In genomic region chr9:88197781-88198345, GRCh38 we compare ENCODE assay signal across 9 cellular contexts. TPM values are rescaled to one million over a fixed set of nuclear protein-coding genes. Genes with fewer than 3 reads are reported as not detected.
DNase-seq lines count a peak whose midpoint lies in the region; ATAC-seq and TF ChIP-seq lines count a peak whose summit lies in the region.
"Had no signal": no experiment of that assay in that cellular context is flagged by ENCODE, and none has a peak within 500 bp of the region (broad histone marks: within the 10 kb centered on the region; RNA-seq: fewer than 3 reads in every experiment).

No MANE protein-coding gene starts in this region.

- H3K4me1 ChIP-seq in skeletal muscle satellite cell (ENCODE audit: control insufficient read depth, insufficient read depth, low read length): peaks cover 14% of the 10 kb centered on the region
- H3K4me1 ChIP-seq: adrenal gland had no signal

- no peaks in the 10 kb centered on the region for H3K9me3 ChIP-seq in skeletal muscle satellite cell (replicated peaks; ENCODE audit: low read length)
- H3K9me3 ChIP-seq: adrenal gland had no signal

- H3K9ac ChIP-seq in skeletal muscle satellite cell (ENCODE audit: low read depth, low read length): peak overlapping the region; percentile 32

- peak overlapping the region; percentile 63 for H3K4me2 ChIP-seq in skeletal muscle satellite cell (ENCODE audit: low read length)

- CTCF ChIA-PET in GM10248 (lab: Yijun Ruan, JAX): interaction anchor here (1.0 kb wide), 1 partner anchor 261 kb away, joined by 3 read pairs; no protein-coding TSS in a partner anchor

- POLR2A ChIA-PET in GM10248 (lab: Yijun Ruan, JAX): no interaction called here

- H3K36me3 ChIP-seq in skeletal muscle satellite cell (ENCODE audit: insufficient read depth, low read length): no peaks in the 10 kb centered on the region
- H3K36me3 ChIP-seq: adrenal gland had no signal

- peak; percentile 93 for DNase-seq in H4 (ENCODE audit: low spot score)
- DNase-seq in SW 1271 (lab: John Stamatoyannopoulos, UW): peak; percentile 69 to 92
- DNase-seq in foreskin fibroblast: peak; percentile 68 to 69
- no peak for DNase-seq in DMS153 treated with DMSO at 0.1 percent for 48 hours (lab: John Stamatoyannopoulos, UW; ENCODE audit: unreplicated experiment)
- no peak for DNase-seq in cerebellum (ENCODE audit: low spot score)
- no peak for DNase-seq in GM10248 (ENCODE audit: extremely low spot score)

- ATAC-seq in HG03196 (IDR thresholded peaks at IDR 0.05; ENCODE audit: unreplicated experiment): no peak

- H3K27me3 ChIP-seq in skeletal muscle satellite cell (ENCODE audit: control insufficient read depth, insufficient read depth, low read length): no peaks in the 10 kb centered on the region
- H3K27me3 ChIP-seq: adrenal gland had no signal

- TF ChIP-seq CTCF in foreskin fibroblast (IDR thresholded peaks at IDR 0.05; ENCODE audit: low read depth, low read length) (no peak), GM10248 (IDR thresholded peaks at IDR 0.05; ENCODE audit: control extremely low read depth, extremely low read depth, low read depth, missing control alignments) (no peak)

- H3K4me3 ChIP-seq in foreskin fibroblast (ENCODE audit: low read depth in 1 of 2, low read length in 2 of 2) (peak overlapping the region; percentile 31 to 53), skeletal muscle satellite cell (ENCODE audit: low read length) (peak overlapping the region; percentile 42)

RNA-seq across cellular contexts. Expression of gene SPATA31C2, which starts 59.6 kb away (rescaled TPM):
- total RNA-seq in H4 (2014; rRNA removed; shearing (Covaris generic)): not detected in 2 replicates
- total RNA-seq in skeletal muscle satellite cell (2012; rRNA removed): not detected in 2 replicates
- total RNA-seq in cerebellum: not detected
- total RNA-seq: adrenal gland had no signal

Comparison
In these comparisons a context has a peak if more than half of its experiments do, and no peak if none do; other contexts are left out.
1. DNase-seq: peak in H4 (single experiment), SW 1271 (2 of 2) and foreskin fibroblast (2 of 2); none in DMS153 treated with DMSO at 0.1 percent for 48 hours (single experiment), cerebellum (single experiment) and GM10248 (single experiment).